ENCODE assay signal across 27 cellular contexts in the genomic region with DNA sequence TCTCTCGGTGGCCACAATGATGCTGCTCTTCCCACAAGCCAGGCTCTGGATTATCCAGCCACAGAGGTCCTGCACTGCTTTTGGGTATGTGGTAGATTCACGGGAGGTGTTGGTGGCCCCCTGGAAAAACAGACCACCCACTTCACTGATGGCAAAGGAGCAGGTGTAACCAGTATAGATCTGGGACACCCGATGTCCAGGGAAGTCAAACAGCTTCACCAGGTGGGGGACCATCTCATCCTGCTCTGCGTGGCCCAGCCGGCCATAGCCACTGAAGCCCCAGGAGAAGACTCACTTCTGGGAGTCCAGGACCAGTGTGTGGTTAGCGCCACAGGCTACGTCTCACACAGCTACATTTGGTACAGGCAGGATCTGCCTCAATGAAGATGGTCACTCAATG.
"Had no signal": no experiment of that assay in that cellular context is flagged by ENCODE, and none has a peak within 500 bp of the region (broad histone marks: within the 10 kb centered on the region; RNA-seq: fewer than 3 reads in every experiment).

No MANE protein-coding gene starts in this region.

- H3K36me3 ChIP-seq: neutrophil, ovary, right lobe of liver, sigmoid colon, transverse colon, vagina had no signal

- H3K9me3 ChIP-seq: neutrophil, ovary, psoas muscle, right lobe of liver, sigmoid colon, tibial artery, transverse colon, vagina had no signal

- DNase-seq: naive thymus-derived CD4-positive, alpha-beta T cell; natural killer cell; nucleus accumbens; ovary; posterior cingulate gyrus; psoas muscle; right lobe of liver; sigmoid colon; small intestine; stimulated activated CD4-positive, alpha-beta T cell treated with anti-CD3 and anti-CD28 coated beads, Interleukin-15, amount 100 ng/mL, for 24 hours; stimulated activated CD4-positive, alpha-beta T cell treated with anti-CD3 and anti-CD28 coated beads, Interleukin-2, amount 100 ng/mL, for 24 hours; stimulated activated CD4-positive, alpha-beta T cell treated with anti-CD3 and anti-CD28 coated beads, Interleukin-2, amount 100 ng/mL, for 48 hours; stimulated activated CD4-positive, alpha-beta T cell treated with anti-CD3 and anti-CD28 coated beads, Interleukin-4, amount 100 ng/mL, for 24 hours; stimulated activated naive B cell treated with anti-CD40 and anti-IgM and Interleukin-4, amounts not matched to agents 10 μg/mL and 1 μg/mL and 100 μg/mL, for 72 hours; stimulated activated naive CD4-positive, alpha-beta T cell treated with Interleukin-2 at 50 U/mL for 16 hours; stomach; tibial artery; transverse colon had no signal

- H3K4me3 ChIP-seq: neural progenitor cell, ovary, psoas muscle, right lobe of liver, sigmoid colon, stomach, tibial artery, transverse colon, vagina had no signal

- H3K4me1 ChIP-seq: neural progenitor cell, parathyroid adenoma, psoas muscle, right lobe of liver, sigmoid colon, stomach, tibial artery, transverse colon, vagina had no signal

- H3K4me1 Mint-ChIP-seq: nephron; neural progenitor cell; stimulated activated effector memory CD8-positive, alpha-beta T cell treated with anti-CD3 and anti-CD28 coated beads, Interleukin-12 subunit alpha, Interleukin-12 subunit beta, amount 100 ng/mL, for 72 hours; stimulated activated naive B cell treated with anti-CD40 and anti-IgM and Interleukin-4, amounts not matched to agents 10 μg/mL and 1 μg/mL and 100 μg/mL, for 72 hours had no signal

- H3K4me2 ChIP-seq: neural progenitor cell had no signal

- H3K27me3 Mint-ChIP-seq: naive thymus-derived CD4-positive, alpha-beta T cell; progenitor cell of endocrine pancreas; stimulated activated naive B cell treated with anti-CD40 and anti-IgM and Interleukin-4, amounts not matched to agents 10 μg/mL and 1 μg/mL and 100 μg/mL, for 72 hours; stimulated activated naive CD8-positive, alpha-beta T cell treated with anti-CD3 and anti-CD28 coated beads, Interleukin-15, Interleukin-2, amounts not matched to agents 100 ng/mL and 50 ng/mL, for 24 hours; type B pancreatic cell had no signal

- H3K36me3 Mint-ChIP-seq: natural killer cell had no signal

- H3K27ac Mint-ChIP-seq: natural killer cell; nephron; neural progenitor cell; progenitor cell of endocrine pancreas; stimulated activated effector memory CD8-positive, alpha-beta T cell treated with anti-CD3 and anti-CD28 coated beads, Interleukin-12 subunit alpha, Interleukin-12 subunit beta, amount 100 ng/mL, for 72 hours; stimulated activated naive B cell treated with anti-CD40 and anti-IgM and Interleukin-4, amounts not matched to agents 10 μg/mL and 1 μg/mL and 100 μg/mL, for 72 hours; stimulated activated naive CD8-positive, alpha-beta T cell treated with anti-CD3 and anti-CD28 coated beads, Interleukin-15, Interleukin-2, amounts not matched to agents 100 ng/mL and 50 ng/mL, for 24 hours; type B pancreatic cell had no signal

- H3K9ac ChIP-seq: neural progenitor cell, parathyroid adenoma had no signal

- ATAC-seq: naive thymus-derived CD4-positive, alpha-beta T cell; natural killer cell; psoas muscle; right lobe of liver; stimulated activated effector memory CD8-positive, alpha-beta T cell treated with anti-CD3 and anti-CD28 coated beads, Interleukin-12 subunit alpha, Interleukin-12 subunit beta, amount 100 ng/mL, for 72 hours; stimulated activated naive B cell treated with anti-CD40 and anti-IgM and Interleukin-4, amounts not matched to agents 10 μg/mL and 1 μg/mL and 100 μg/mL, for 72 hours had no signal

- H3K27ac ChIP-seq: neural progenitor cell, neutrophil, ovary, parathyroid adenoma, psoas muscle, right lobe of liver, sigmoid colon, stomach, tibial artery, transverse colon, vagina had no signal

- H3K4me3 Mint-ChIP-seq: naive thymus-derived CD4-positive, alpha-beta T cell; natural killer cell; nephron; neural progenitor cell; stimulated activated effector memory CD8-positive, alpha-beta T cell treated with anti-CD3 and anti-CD28 coated beads, Interleukin-12 subunit alpha, Interleukin-12 subunit beta, amount 100 ng/mL, for 72 hours; stimulated activated naive B cell treated with anti-CD40 and anti-IgM and Interleukin-4, amounts not matched to agents 10 μg/mL and 1 μg/mL and 100 μg/mL, for 72 hours; stimulated activated naive CD8-positive, alpha-beta T cell treated with anti-CD3 and anti-CD28 coated beads, Interleukin-15, Interleukin-2, amounts not matched to agents 100 ng/mL and 50 ng/mL, for 24 hours; type B pancreatic cell had no signal

- H2AFZ ChIP-seq: neural progenitor cell, parathyroid adenoma had no signal

- H3K27me3 ChIP-seq: neural progenitor cell, neutrophil, ovary, right lobe of liver, sigmoid colon, stomach, tibial artery, transverse colon, vagina had no signal
